In the genomic region with DNA sequence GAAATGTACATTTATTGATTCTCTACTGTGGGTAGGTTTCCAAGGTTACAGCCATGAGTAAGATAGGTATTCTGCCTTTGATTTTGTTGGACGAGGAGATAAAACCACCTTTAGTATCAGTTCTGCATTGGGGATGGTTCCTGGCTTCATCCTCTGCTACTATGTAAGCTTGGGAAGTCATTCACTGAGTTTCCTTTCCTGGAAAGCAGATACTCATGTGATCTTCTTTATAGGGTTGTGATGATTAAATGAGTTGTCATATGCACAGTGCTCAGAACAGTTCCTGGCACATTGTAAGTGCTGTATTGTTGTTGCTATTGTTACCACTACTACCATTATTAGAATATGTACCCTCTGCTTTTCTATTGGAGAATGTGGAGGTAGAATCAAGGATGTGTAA, we compare ENCODE assay signal across 29 cellular contexts. TPM values are rescaled to one million over a fixed set of nuclear protein-coding genes. Genes with fewer than 3 reads are reported as not detected.
DNase-seq lines count a peak whose midpoint lies in the region; ATAC-seq and TF ChIP-seq lines count a peak whose summit lies in the region.
"Had no signal": no experiment of that assay in that cellular context is flagged by ENCODE, and none has a peak within 500 bp of the region (broad histone marks: within the 10 kb centered on the region; RNA-seq: fewer than 3 reads in every experiment).

No MANE protein-coding gene starts in this region.

- H3K27ac ChIP-seq in heart left ventricle (peak overlapping the region in 1 of 12 donors; percentile 6), heart right ventricle (no peak overlapping the region), esophagus squamous epithelium (no peak overlapping the region)
- H3K27ac ChIP-seq: HL-60, neutrophil, sigmoid colon had no signal

- peak overlapping the region; percentile 58 for H3K27ac Mint-ChIP-seq in chondrocyte (ENCODE audit: unreplicated experiment)
- H3K27ac Mint-ChIP-seq: activated CD4-positive, alpha-beta memory T cell treated with anti-CD3 and anti-CD28 coated beads, Interleukin-2, amount 10 ng/mL, durations not matched to agents 7 days and 5 days; type B pancreatic cell had no signal

- WGBS in heart left ventricle, 4 donors: 38 to 56% (median 47%) methylated on average over 1 of the region's 1 CpG
- WGBS in heart right ventricle, 2 donors: 45 to 58% methylated on average over 1 of the region's 1 CpG
- 50 to 69% methylated on average over 1 of the region's 1 CpG for WGBS in esophagus squamous epithelium, 2 donors

- TF ChIP-seq POLR2A in heart left ventricle (IDR thresholded peaks at IDR 0.05): no peak
- no peak for TF ChIP-seq POLR2A in esophagus squamous epithelium (IDR thresholded peaks at IDR 0.05)

- no peaks in the 10 kb centered on the region for H3K9me3 Mint-ChIP-seq in chondrocyte (ENCODE audit: low read depth)
- H3K9me3 Mint-ChIP-seq: activated CD4-positive, alpha-beta memory T cell treated with anti-CD3 and anti-CD28 coated beads, Interleukin-2, amount 10 ng/mL, durations not matched to agents 7 days and 5 days; CD8-positive, alpha-beta memory T cell; naive thymus-derived CD4-positive, alpha-beta T cell; type B pancreatic cell had no signal

- no peak overlapping the region for H3K4me3 Mint-ChIP-seq in chondrocyte (ENCODE audit: unreplicated experiment)
- H3K4me3 Mint-ChIP-seq: activated CD4-positive, alpha-beta memory T cell treated with anti-CD3 and anti-CD28 coated beads, Interleukin-2, amount 10 ng/mL, durations not matched to agents 7 days and 5 days; CD8-positive, alpha-beta memory T cell; naive thymus-derived CD4-positive, alpha-beta T cell; type B pancreatic cell had no signal

- H3K36me3 ChIP-seq in heart left ventricle (peaks cover 0 to 100% (median 100%) of the 10 kb centered on the region in 9 donors), heart right ventricle (peaks cover 0 to 100% (median 67%) of the 10 kb centered on the region in 9 donors), esophagus squamous epithelium (peaks cover 8 to 95% (median 49%) of the 10 kb centered on the region in 3 donors)

- intact Hi-C loops in heart left ventricle (cut with DNase I): no loop called here
- intact Hi-C loops in cardiac septum (cut with DNase I): no loop called here
- intact Hi-C loops in heart right ventricle (cut with DNase I): no loop called here
- intact Hi-C loops in esophagus squamous epithelium (cut with DNase I): no loop called here

- peaks cover 39% of the 10 kb centered on the region for H3K36me3 Mint-ChIP-seq in chondrocyte (ENCODE audit: low read depth)

- peaks cover 0 to 11% (median 1%) of the 10 kb centered on the region in 12 donors for H3K4me1 ChIP-seq in heart left ventricle
- H3K4me1 ChIP-seq in heart right ventricle: peaks cover 0 to 14% (median under 1%) of the 10 kb centered on the region in 9 donors
- peaks cover 0 to 23% (median 15%) of the 10 kb centered on the region in 3 donors for H3K4me1 ChIP-seq in esophagus squamous epithelium
- H3K4me1 ChIP-seq: sigmoid colon had no signal

- TF ChIP-seq CTCF in heart left ventricle (IDR thresholded peaks at IDR 0.05): no peak
- TF ChIP-seq CTCF in chondrocyte (IDR thresholded peaks at IDR 0.05): no peak
- TF ChIP-seq CTCF in heart right ventricle (IDR thresholded peaks at IDR 0.05): no peak
- no peak for TF ChIP-seq CTCF in esophagus squamous epithelium (IDR thresholded peaks at IDR 0.05)

- H3K27me3 ChIP-seq in heart left ventricle (no peaks in the 10 kb centered on the region), heart right ventricle (no peaks in the 10 kb centered on the region), esophagus squamous epithelium (no peaks in the 10 kb centered on the region)
- H3K27me3 ChIP-seq: MG63, neutrophil, sigmoid colon had no signal

- ATAC-seq in heart left ventricle: peak; percentile 56 to 84 (median 74)
- peak in 5 of 8 donors; percentile 23 to 88 (median 67) for ATAC-seq in heart right ventricle
- ATAC-seq in HG03571 (IDR thresholded peaks at IDR 0.05; ENCODE audit: unreplicated experiment): no peak
- no peak for ATAC-seq in GM21526 (IDR thresholded peaks at IDR 0.05; ENCODE audit: low FRiP score, unreplicated experiment)
- ATAC-seq: naive thymus-derived CD4-positive, alpha-beta T cell; SK-N-SH treated with all-trans-retinoic acid at 6 μM for 48 hours had no signal

- H3K4me3 ChIP-seq in heart left ventricle: no peak overlapping the region
- no peak overlapping the region for H3K4me3 ChIP-seq in heart right ventricle
- no peak overlapping the region for H3K4me3 ChIP-seq in esophagus squamous epithelium
- H3K4me3 ChIP-seq: MG63, sigmoid colon had no signal

- H3K9me3 ChIP-seq in heart left ventricle (no peaks in the 10 kb centered on the region), heart right ventricle (no peaks in the 10 kb centered on the region), esophagus squamous epithelium (no peaks in the 10 kb centered on the region)
- H3K9me3 ChIP-seq: MG63, neutrophil, sigmoid colon had no signal

- no peaks in the 10 kb centered on the region for H3K27me3 Mint-ChIP-seq in chondrocyte (ENCODE audit: low read depth)
- H3K27me3 Mint-ChIP-seq: activated CD4-positive, alpha-beta memory T cell treated with anti-CD3 and anti-CD28 coated beads, Interleukin-2, amount 10 ng/mL, durations not matched to agents 7 days and 5 days; CD8-positive, alpha-beta memory T cell; naive thymus-derived CD4-positive, alpha-beta T cell; type B pancreatic cell had no signal

- no peaks in the 10 kb centered on the region for H3K4me1 Mint-ChIP-seq in chondrocyte (ENCODE audit: low read depth)
- H3K4me1 Mint-ChIP-seq: activated CD4-positive, alpha-beta memory T cell treated with anti-CD3 and anti-CD28 coated beads, Interleukin-2, amount 10 ng/mL, durations not matched to agents 7 days and 5 days; CD8-positive, alpha-beta memory T cell had no signal

- DNase-seq in heart left ventricle (no peak), cardiac septum (ENCODE audit: low spot score) (no peak), chondrocyte (ENCODE audit: low spot score) (no peak), heart right ventricle (no peak), inferior parietal cortex (ENCODE audit: extremely low spot score) (no peak), esophagus squamous epithelium (lab: John Stamatoyannopoulos, UW) (no peak)
- DNase-seq: activated CD4-positive, alpha-beta memory T cell treated with anti-CD3 and anti-CD28 coated beads, Interleukin-2, amount 10 ng/mL, durations not matched to agents 7 days and 5 days; activated CD4-positive, CD25-positive, alpha-beta regulatory T cell treated with anti-CD3 and anti-CD28 coated beads, Interleukin-2, amount 50 U/mL, for 72 hours; activated effector memory CD4-positive, alpha-beta T cell treated with anti-CD3 and anti-CD28 coated beads, Interleukin-2, amount 50 U/mL, for 16 hours; CD8-positive, alpha-beta memory T cell; glutamatergic neuron; H7; KBM-7; MG63; naive thymus-derived CD4-positive, alpha-beta T cell; NCI-H1105 treated with DMSO at 0.1 percent for 48 hours; NCI-H1930; NCI-H2171 treated with DMSO at 0.1 percent for 48 hours; NCI-H524 treated with DMSO at 0.1 percent for 48 hours; OCI-M1; sigmoid colon; stimulated activated CD4-positive, alpha-beta T cell treated with anti-CD3 and anti-CD28 coated beads, Interleukin-4, amount 100 ng/mL, for 1 hour; T-helper 2 cell had no signal

RNA-seq across cellular contexts. Expression of gene WTIP, which starts 13.2 kb away (rescaled TPM):
- total RNA-seq in heart left ventricle: 10 to 100 TPM; 16.3 to 33.3 (median 23.3) TPM
- polyA plus RNA-seq in heart left ventricle: 1 to 10 TPM; 6.6 to 9.0 TPM
- total RNA-seq in cardiac septum: 34.7 TPM
- 32.8 to 45.9 TPM (median 41.6 TPM) in 3 replicates for total RNA-seq in chondrocyte
- total RNA-seq in heart right ventricle: 10 to 100 TPM; 15.2 to 30.0 (median 25.2) TPM
- 1 to 10 TPM; 4.8 to 9.2 TPM for polyA plus RNA-seq in heart right ventricle
- 1 to 10 TPM in 3 of 4 donors, under 1 TPM in 1; 0.49 to 9.3 (median 2.4) TPM for total RNA-seq in esophagus squamous epithelium
- polyA plus RNA-seq: CD8-positive, alpha-beta memory T cell; naive thymus-derived CD4-positive, alpha-beta T cell had no signal

RNA-seq across cellular contexts. Expression of gene UBA2, which starts 40.2 kb away (rescaled TPM):
- total RNA-seq in heart left ventricle (10 to 100 TPM; 40.2 to 62.8 (median 44.3) TPM), cardiac septum (49.3 TPM), chondrocyte (81.2 to 103 TPM (median 94.6 TPM) in 3 replicates), heart right ventricle (10 to 100 TPM; 38.8 to 74.4 (median 53.1) TPM), esophagus squamous epithelium (100 to 1,000 TPM in 1 of 4 donors, 10 to 100 TPM in 3; 35.5 to 116 (median 82.1) TPM)
- polyA plus RNA-seq in heart left ventricle (10 to 100 TPM; 32.5 to 62.2 TPM), heart right ventricle (10 to 100 TPM; 36.1 to 50.8 TPM)

Comparison
In these comparisons a context has a peak if more than half of its experiments do, and no peak if none do; other contexts are left out.
1. ATAC-seq: peak in heart left ventricle (4 of 4) and heart right ventricle (5 of 8); none in HG03571 (single experiment) and GM21526 (single experiment).